1 cellular context compared by ENCODE assay signal in genomic region chr3:155790272-155790918, GRCh38.
TF ChIP-seq lines count a peak whose summit lies in the region.

No MANE protein-coding gene starts in this region.

TF ChIP-seq in SK-N-SH, 30 proteins besides CTCF, POLR2A, EP300 and RAD21 (continued from another document):
- TF ChIP-seq REST (IDR thresholded peaks at IDR 0.05; ENCODE audit: low read depth, low read length) (no peak), RFX5 (IDR thresholded peaks at IDR 0.05; ENCODE audit: low read length) (no peak), MXI1 (IDR thresholded peaks at IDR 0.05; ENCODE audit: low read depth, low read length) (no peak), EZH2phosphoT487 (IDR thresholded peaks at IDR 0.05; ENCODE audit: borderline replicate concordance, low read depth) (no peak), POLR2AphosphoS5 (IDR thresholded peaks at IDR 0.05; ENCODE audit: low read depth, low read length) (no peak)
TF ChIP-seq in SK-N-SH: peak in this region for 0.
